Comparison of ENCODE assay signal across 8 cellular contexts in genomic region chr10:59907537-59907917, GRCh38. TPM values are rescaled to one million over a fixed set of nuclear protein-coding genes. Genes with fewer than 3 reads are reported as not detected.
DNase-seq lines count a peak whose midpoint lies in the region; ATAC-seq and TF ChIP-seq lines count a peak whose summit lies in the region.

No MANE protein-coding gene starts in this region.

- no TSS peak for BruUV-seq in MCF 10A (replicated peaks; lab: Mats Ljungman, UMichigan)

- H3K9me3 Mint-ChIP-seq in stimulated activated naive CD8-positive, alpha-beta T cell treated with anti-CD3 and anti-CD28 coated beads, Interleukin-15, Interleukin-2, amounts not matched to agents 100 ng/mL and 50 ng/mL, for 24 hours, result no peaks in the 10 kb centered on the region
- H3K9me3 Mint-ChIP-seq in MCF 10A (ENCODE audit: unreplicated experiment) (no peaks in the 10 kb centered on the region), mesothelial cell of epicardium (peaks cover under 1% of the 10 kb centered on the region)

- peaks cover 55% of the 10 kb centered on the region for H3K4me1 Mint-ChIP-seq in stimulated activated naive CD8-positive, alpha-beta T cell treated with anti-CD3 and anti-CD28 coated beads, Interleukin-15, Interleukin-2, amounts not matched to agents 100 ng/mL and 50 ng/mL, for 24 hours (ENCODE audit: low read depth)
- H3K4me1 Mint-ChIP-seq in MCF 10A (ENCODE audit: insufficient read depth, unreplicated experiment) (peaks cover 42% of the 10 kb centered on the region), mesothelial cell of epicardium (peaks cover 71% of the 10 kb centered on the region)

- CTCF ChIA-PET in MCF 10A (lab: Yijun Ruan, JAX), result interaction anchor here (0.6 to 6.0 kb wide), 26 partner anchors 14 to 469 kb away, joined by 3 to 127 read pairs (median 5); no protein-coding TSS in a partner anchor

- H3K27me3 Mint-ChIP-seq in stimulated activated naive CD8-positive, alpha-beta T cell treated with anti-CD3 and anti-CD28 coated beads, Interleukin-15, Interleukin-2, amounts not matched to agents 100 ng/mL and 50 ng/mL, for 24 hours, result no peaks in the 10 kb centered on the region
- H3K27me3 Mint-ChIP-seq in MCF 10A (ENCODE audit: insufficient read depth, unreplicated experiment) (no peaks in the 10 kb centered on the region), mesothelial cell of epicardium (ENCODE audit: low read depth) (no peaks in the 10 kb centered on the region)

- peak overlapping the region; percentile 95 for H3K4me3 Mint-ChIP-seq in stimulated activated naive CD8-positive, alpha-beta T cell treated with anti-CD3 and anti-CD28 coated beads, Interleukin-15, Interleukin-2, amounts not matched to agents 100 ng/mL and 50 ng/mL, for 24 hours
- peak overlapping the region; percentile 87 for H3K4me3 Mint-ChIP-seq in MCF 10A (ENCODE audit: unreplicated experiment)
- H3K4me3 Mint-ChIP-seq in mesothelial cell of epicardium, result peak overlapping the region; percentile 91

- POLR2A ChIA-PET in MCF 10A (lab: Yijun Ruan, JAX), result interaction anchor here (0.7 to 9.8 kb wide), 22 partner anchors 9 to 1638 kb away, joined by 3 to 130 read pairs (median 4); partner anchors contain the start of gene CISD1

- H3K36me3 Mint-ChIP-seq in stimulated activated naive CD8-positive, alpha-beta T cell treated with anti-CD3 and anti-CD28 coated beads, Interleukin-15, Interleukin-2, amounts not matched to agents 100 ng/mL and 50 ng/mL, for 24 hours (ENCODE audit: low read depth), result peaks cover 27% of the 10 kb centered on the region
- H3K36me3 Mint-ChIP-seq in MCF 10A (ENCODE audit: insufficient read depth, unreplicated experiment) (peaks cover 7% of the 10 kb centered on the region), mesothelial cell of epicardium (no peaks in the 10 kb centered on the region)

- TF ChIP-seq CTCF in MCF 10A (IDR thresholded peaks at IDR 0.05; ENCODE audit: unreplicated experiment), result no peak
- TF ChIP-seq CTCF in mesothelial cell of epicardium (IDR thresholded peaks at IDR 0.05; ENCODE audit: unreplicated experiment), result no peak

- ATAC-seq in stimulated activated naive CD8-positive, alpha-beta T cell treated with anti-CD3 and anti-CD28 coated beads, Interleukin-15, Interleukin-2, amounts not matched to agents 100 U/mL and 50 U/mL, for 24 hours, result no peak
- no peak for ATAC-seq in HG03095 (IDR thresholded peaks at IDR 0.05; ENCODE audit: unreplicated experiment)

- no peak for DNase-seq in stimulated activated naive CD8-positive, alpha-beta T cell treated with anti-CD3 and anti-CD28 coated beads, Interleukin-15, Interleukin-2, amounts not matched to agents 100 U/mL and 50 U/mL, for 24 hours
- no peak for DNase-seq in MCF 10A (ENCODE audit: unreplicated experiment)
- DNase-seq in mesothelial cell of epicardium (ENCODE audit: low spot score in 2 of 2, unreplicated experiment in 2 of 2), result no peak
- no peak for DNase-seq in NCI-H128 (lab: John Stamatoyannopoulos, UW; ENCODE audit: unreplicated experiment)
- DNase-seq in HuH-7 (ENCODE audit: low spot score), result no peak
- no peak for DNase-seq in HPDE6-E6E7 (ENCODE audit: extremely low spot score)

- intact Hi-C loops in MCF 10A (cut with micrococcal nuclease), result loop anchor here (1.0 to 5.0 kb wide), 3 partner anchors 35 to 140 kb away; no protein-coding TSS in a partner anchor

- peak overlapping the region; percentile 99 for H3K27ac Mint-ChIP-seq in stimulated activated naive CD8-positive, alpha-beta T cell treated with anti-CD3 and anti-CD28 coated beads, Interleukin-15, Interleukin-2, amounts not matched to agents 100 ng/mL and 50 ng/mL, for 24 hours
- H3K27ac Mint-ChIP-seq in MCF 10A (ENCODE audit: low read depth, unreplicated experiment) (peak overlapping the region; percentile 86), mesothelial cell of epicardium (peak overlapping the region; percentile 98)

RNA-seq across cellular contexts. Expression of gene CCDC6, which starts 1.2 kb away (rescaled TPM):
- total RNA-seq in MCF 10A (2022), result 56.6 and 66.4 TPM in 2 replicates
- total RNA-seq in mesothelial cell of epicardium, result 49.3 to 51.4 TPM (median 50.5 TPM) in 3 replicates
